ENCODE assay signal across 1 cellular context in genomic region chr7:107563761-107564552, GRCh38.
TF ChIP-seq lines count a peak whose summit lies in the region.

Gene COG5, minus strand, starts transcription at chr7:107563920. Its CDS starts 24 bp downstream, at chr7:107563896.
Gene DUS4L, plus strand, starts transcription at chr7:107563971. Its CDS starts 3,100 bp downstream, at chr7:107567071.

TF ChIP-seq in HEK293, 187 proteins besides CTCF, POLR2A, EP300 and RAD21 (continued from another document):
- peak; percentile 68; the same call in 1 of the 2 replicates for TF ChIP-seq ZNF449 (tag by site-specific recombination; IDR thresholded peaks at IDR 0.05)
